ENCODE assay signal across 1 cellular context in genomic region chr19:48614436-48615144, GRCh38.
TF ChIP-seq lines count a peak whose summit lies in the region.

Gene FAM83E (minus strand): TSS chr19:48615076. CDS start chr19:48613372, 1,704 bp downstream.

TF ChIP-seq in HEK293, 187 proteins besides CTCF, POLR2A, EP300 and RAD21 (continued from another document and continues in another):
- TF ChIP-seq ZNF362 (tag by site-specific recombination; IDR thresholded peaks at IDR 0.05) (no peak), ZNF335 (tag by site-specific recombination; conservative IDR thresholded peaks at IDR 0.05) (peak; percentile 90), ZNF18 (tag by site-specific recombination; IDR thresholded peaks at IDR 0.05) (0 out of 2 replicates have a peak, but pooled peaks have one; percentile 12), ZNF791 (tag by site-specific recombination; IDR thresholded peaks at IDR 0.05) (no peak), RBAK (tag by site-specific recombination; IDR thresholded peaks at IDR 0.05) (no peak), ZBTB20 (tag by site-specific recombination; IDR thresholded peaks at IDR 0.05) (peak; percentile 50; the same call in 1 of the 2 replicates), ZNF704 (tag by site-specific recombination; IDR thresholded peaks at IDR 0.05) (no peak), SALL2 (tag by site-specific recombination; IDR thresholded peaks at IDR 0.05; ENCODE audit: borderline replicate concordance) (no peak), ZBTB21 (tag by site-specific recombination; IDR thresholded peaks at IDR 0.05) (no peak), ZNF521 (tag by site-specific recombination; IDR thresholded peaks at IDR 0.05) (no peak), ZNF223 (tag by site-specific recombination; IDR thresholded peaks at IDR 0.05) (0 out of 2 replicates have a peak, but pooled peaks have one; percentile 43), ZNF664 (tag by site-specific recombination; IDR thresholded peaks at IDR 0.05) (no peak), ZNF580 (tag by site-specific recombination; IDR thresholded peaks at IDR 0.05) (no peak), ZNF37A (tag by site-specific recombination; IDR thresholded peaks at IDR 0.05) (no peak), ZNF621 (tag by site-specific recombination; IDR thresholded peaks at IDR 0.05) (no peak), SCRT1 (tag by site-specific recombination; IDR thresholded peaks at IDR 0.05; ENCODE audit: borderline replicate concordance) (no peak), ZNF677 (tag by site-specific recombination; IDR thresholded peaks at IDR 0.05) (no peak), ZNF473 (tag by site-specific recombination; IDR thresholded peaks at IDR 0.05) (no peak), ZNF585B (tag by site-specific recombination; IDR thresholded peaks at IDR 0.05) (no peak), ZNF776 (tag by site-specific recombination; IDR thresholded peaks at IDR 0.05; ENCODE audit: borderline replicate concordance) (no peak), ZNF433 (tag by site-specific recombination; IDR thresholded peaks at IDR 0.05; ENCODE audit: low read depth) (no peak), KLF10 (tag by site-specific recombination; IDR thresholded peaks at IDR 0.05) (peak; percentile 80), ZNF623 (tag by site-specific recombination; IDR thresholded peaks at IDR 0.05) (no peak), ZNF514 (tag by site-specific recombination; IDR thresholded peaks at IDR 0.05) (no peak), ZNF670 (tag by site-specific recombination; IDR thresholded peaks at IDR 0.05; ENCODE audit: low read depth) (no peak), ZNF280C (tag by site-specific recombination; IDR thresholded peaks at IDR 0.05) (no peak), ZBTB26 (tag by site-specific recombination; optimal IDR thresholded peaks at IDR 0.05) (no peak), ZNF692 (tag by site-specific recombination; IDR thresholded peaks at IDR 0.05) (peak; percentile 19), ZNF747 (tag by site-specific recombination; IDR thresholded peaks at IDR 0.05) (no peak), ZNF23 (tag by site-specific recombination; IDR thresholded peaks at IDR 0.05; ENCODE audit: borderline replicate concordance) (no peak), ZNF529 (tag by site-specific recombination; IDR thresholded peaks at IDR 0.05; ENCODE audit: insufficient replicate concordance) (no peak), ZBTB8A (tag by site-specific recombination; IDR thresholded peaks at IDR 0.05) (0 out of 2 replicates have a peak, but pooled peaks have one; percentile 35), ZSCAN30 (tag by site-specific recombination; IDR thresholded peaks at IDR 0.05) (peak; percentile 5; the same call in 1 of the 2 replicates), ZNF426 (tag by site-specific recombination; IDR thresholded peaks at IDR 0.05) (no peak), ZNF830 (tag by site-specific recombination; IDR thresholded peaks at IDR 0.05; ENCODE audit: low read depth) (no peak), ZNF404 (tag by site-specific recombination; IDR thresholded peaks at IDR 0.05) (no peak), SETDB1 (IDR thresholded peaks at IDR 0.05; ENCODE audit: insufficient read length, low read length) (no peak), ZNF302 (tag by site-specific recombination; IDR thresholded peaks at IDR 0.05; ENCODE audit: low read depth) (no peak), ZNF169 (tag by site-specific recombination; IDR thresholded peaks at IDR 0.05) (no peak), ZEB2 (tag by site-specific recombination; IDR thresholded peaks at IDR 0.05) (peak; percentile 86), ZBTB6 (tag by site-specific recombination; IDR thresholded peaks at IDR 0.05) (no peak), ZNF274 (IDR thresholded peaks at IDR 0.05; ENCODE audit: low read length) (no peak), ZNF274 (tag by site-specific recombination; IDR thresholded peaks at IDR 0.05; ENCODE audit: borderline replicate concordance) (no peak), ZNF26 (tag by site-specific recombination; IDR thresholded peaks at IDR 0.05) (no peak), ZFHX2 (tag by site-specific recombination; conservative IDR thresholded peaks at IDR 0.05) (peak; percentile 21; the same call in 1 of the 2 replicates), ZNF513 (tag by site-specific recombination; IDR thresholded peaks at IDR 0.05) (no peak), ZNF292 (tag by site-specific recombination; IDR thresholded peaks at IDR 0.05; ENCODE audit: borderline replicate concordance, low read depth) (no peak), ZNF639 (tag by site-specific recombination; IDR thresholded peaks at IDR 0.05) (no peak), ZNF561 (tag by site-specific recombination; IDR thresholded peaks at IDR 0.05; ENCODE audit: borderline replicate concordance) (peak; percentile 96)
